ENCODE assay signal across 8 cellular contexts in the genomic region with DNA sequence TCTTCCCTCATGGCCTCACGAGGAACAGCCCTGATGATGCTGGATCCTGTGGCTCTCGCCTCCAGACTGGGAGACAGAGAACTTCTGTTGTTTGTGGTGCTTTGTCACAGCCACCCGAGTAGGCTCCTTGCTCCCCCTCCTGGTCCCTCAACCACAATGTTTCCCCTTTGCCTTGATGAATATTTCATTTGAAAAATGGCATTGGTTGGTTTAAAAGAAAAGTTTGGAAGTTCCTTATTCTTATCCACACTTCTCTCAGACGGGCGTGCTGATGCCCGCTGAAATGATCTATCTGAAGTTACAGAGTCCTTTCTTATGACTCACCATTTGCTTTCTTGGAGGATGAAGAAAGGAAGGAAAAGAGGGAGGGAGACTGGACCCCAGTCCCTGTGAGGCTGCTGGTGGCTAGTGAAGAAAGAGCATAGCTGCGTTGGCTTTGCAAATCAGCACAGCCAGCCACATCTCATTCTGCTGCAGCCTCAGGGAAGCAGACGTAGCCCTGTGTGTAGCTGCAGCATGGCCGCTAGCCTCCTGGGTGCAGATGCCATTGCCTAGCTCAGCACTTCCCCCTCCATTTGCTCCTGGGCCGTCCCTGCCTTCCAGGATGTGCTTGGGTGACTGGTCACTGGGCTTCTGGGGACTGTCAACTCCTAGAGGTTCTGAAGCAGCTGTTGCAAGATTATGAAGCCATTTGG.
DNase-seq lines count a peak whose midpoint lies in the region; ATAC-seq and TF ChIP-seq lines count a peak whose summit lies in the region.

No MANE protein-coding gene starts in this region.

- no peak for TF ChIP-seq CTCF in Calu3 (IDR thresholded peaks at IDR 0.05; ENCODE audit: unreplicated experiment)
- TF ChIP-seq CTCF in WTC11 (IDR thresholded peaks at IDR 0.05), result no peak
- TF ChIP-seq CTCF in colonic mucosa (IDR thresholded peaks at IDR 0.05), result peak; percentile 44
- TF ChIP-seq CTCF in lung (IDR thresholded peaks at IDR 0.05; ENCODE audit: control extremely low read depth, extremely low read depth), result peak; percentile 30

- H3K9me3 ChIP-seq in colonic mucosa, result no peaks in the 10 kb centered on the region
- H3K9me3 ChIP-seq in lung (ENCODE audit: control insufficient read depth in 2 of 2, insufficient read depth in 1 of 2, low read length in 1 of 2), result no peaks in the 10 kb centered on the region

- H3K36me3 Mint-ChIP-seq in Calu3 (ENCODE audit: insufficient read depth, unreplicated experiment), result no peaks in the 10 kb centered on the region
- no peaks in the 10 kb centered on the region for H3K36me3 Mint-ChIP-seq in WTC11

- H3K27me3 Mint-ChIP-seq in Calu3 (ENCODE audit: unreplicated experiment), result peaks cover 44% of the 10 kb centered on the region
- no peaks in the 10 kb centered on the region; the same call in 1 of the 2 replicates for H3K27me3 Mint-ChIP-seq in WTC11 (ENCODE audit: low read depth)

- TF ChIP-seq EP300 in Ishikawa (IDR thresholded peaks at IDR 0.05; ENCODE audit: borderline replicate concordance), result no peak

- POLR2A ChIA-PET in WTC11 (lab: Charles Lee), result no interaction called here

- WGBS in lung, 2 donors, result 25 to 39% methylated on average over 10 of the region's 10 CpGs

- H3K36me3 ChIP-seq in colonic mucosa, result no peaks in the 10 kb centered on the region
- no peaks in the 10 kb centered on the region for H3K36me3 ChIP-seq in lung (ENCODE audit: control insufficient read depth in 2 of 2, insufficient read depth in 2 of 2, low read length in 2 of 2)

- no peak overlapping the region for H3K4me3 ChIP-seq in colonic mucosa
- H3K4me3 ChIP-seq in lung, result no peak overlapping the region

- no peaks in the 10 kb centered on the region for H3K9me3 Mint-ChIP-seq in Calu3 (ENCODE audit: low read depth, unreplicated experiment)
- H3K9me3 Mint-ChIP-seq in WTC11, result peaks cover 5% of the 10 kb centered on the region

- ATAC-seq in WTC11 (peak; percentile 95), lung (ENCODE audit: insufficient read depth, low FRiP score) (peak; percentile 42), HG03342 (IDR thresholded peaks at IDR 0.05; ENCODE audit: unreplicated experiment) (no peak)

- H3K9ac ChIP-seq in colonic mucosa (ENCODE audit: low read depth in 2 of 2, low read length in 2 of 2), result no peak overlapping the region

- CTCF ChIA-PET in Calu3 (lab: Charles Lee) (no interaction called here), WTC11 (lab: Charles Lee) (interaction anchor here (0.9 to 1.4 kb wide), 10 partner anchors 8 to 334 kb away, joined by 3 to 6 read pairs (median 4); no protein-coding TSS in a partner anchor)

- DNase-seq in Calu3 (peak; percentile 7), WTC11 (ENCODE audit: low spot score) (peak; percentile 39), colonic mucosa (no peak), lung (ENCODE audit: low spot score) (no peak), DMS79 treated with DMSO at 0.1 percent for 48 hours (lab: John Stamatoyannopoulos, UW) (no peak)
- peak; percentile 14 to 61 (median 28) for DNase-seq in stimulated activated naive CD4-positive, alpha-beta T cell (lab: John Stamatoyannopoulos, UW)

- peak; percentile 44; the same call in 1 of the 2 replicates for TF ChIP-seq RAD21 in Ishikawa (IDR thresholded peaks at IDR 0.05; ENCODE audit: low read depth)

- intact Hi-C loops in Calu3 (cut with micrococcal nuclease; ENCODE audit: unreplicated experiment) (no loop called here), colonic mucosa (cut with DNase I) (no loop called here)

- H3K27me3 ChIP-seq in colonic mucosa (no peaks in the 10 kb centered on the region), lung (ENCODE audit: control insufficient read depth, insufficient read depth) (no peaks in the 10 kb centered on the region)

- H3K4me1 ChIP-seq in colonic mucosa (no peaks in the 10 kb centered on the region), lung (ENCODE audit: control insufficient read depth in 2 of 2, insufficient read depth in 2 of 2, low read length in 2 of 2) (no peaks in the 10 kb centered on the region)

- H3K4me3 Mint-ChIP-seq in Calu3 (ENCODE audit: low read depth, unreplicated experiment) (no peak overlapping the region), WTC11 (no peak overlapping the region)

- H3K27ac Mint-ChIP-seq in Calu3 (ENCODE audit: unreplicated experiment), result no peak overlapping the region
- H3K27ac Mint-ChIP-seq in WTC11, result no peak overlapping the region

- no peaks in the 10 kb centered on the region for H3K4me1 Mint-ChIP-seq in Calu3 (ENCODE audit: low read depth, unreplicated experiment)
- H3K4me1 Mint-ChIP-seq in WTC11, result peaks cover 3% of the 10 kb centered on the region; the same call in 1 of the 2 replicates

- H3K27ac ChIP-seq in colonic mucosa (peak overlapping the region; percentile 32), lung (ENCODE audit: low read depth in 1 of 2, low read length in 1 of 2) (peak overlapping the region in 1 of 2 donors; percentile 22)

- BruUV-seq in Calu3 (replicated peaks; lab: Mats Ljungman, UMichigan), result no TSS peak

TF ChIP-seq in Ishikawa, 13 proteins besides CTCF, POLR2A, EP300 and RAD21 (continues in another document):
- TF ChIP-seq, protein P1, sequence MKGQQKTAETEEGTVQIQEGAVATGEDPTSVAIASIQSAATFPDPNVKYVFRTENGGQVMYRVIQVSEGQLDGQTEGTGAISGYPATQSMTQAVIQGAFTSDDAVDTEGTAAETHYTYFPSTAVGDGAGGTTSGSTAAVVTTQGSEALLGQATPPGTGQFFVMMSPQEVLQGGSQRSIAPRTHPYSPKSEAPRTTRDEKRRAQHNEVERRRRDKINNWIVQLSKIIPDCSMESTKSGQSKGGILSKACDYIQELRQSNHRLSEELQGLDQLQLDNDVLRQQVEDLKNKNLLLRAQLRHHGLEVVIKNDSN (IDR thresholded peaks at IDR 0.05), result no peak
- TF ChIP-seq, protein P2, sequence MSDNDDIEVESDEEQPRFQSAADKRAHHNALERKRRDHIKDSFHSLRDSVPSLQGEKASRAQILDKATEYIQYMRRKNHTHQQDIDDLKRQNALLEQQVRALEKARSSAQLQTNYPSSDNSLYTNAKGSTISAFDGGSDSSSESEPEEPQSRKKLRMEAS (IDR thresholded peaks at IDR 0.05), result no peak
- TF ChIP-seq FOXM1 (IDR thresholded peaks at IDR 0.05; ENCODE audit: borderline replicate concordance, low read depth) (no peak), CEBPB (IDR thresholded peaks at IDR 0.05) (no peak), CREB1 (IDR thresholded peaks at IDR 0.05; ENCODE audit: low read depth) (no peak)

TF ChIP-seq in WTC11, 78 proteins besides CTCF, POLR2A, EP300 and RAD21 (continues in another document):
- TF ChIP-seq ZNF121 (CRISPR knock-in tag; IDR thresholded peaks at IDR 0.05) (no peak), JAZF1 (CRISPR knock-in tag; IDR thresholded peaks at IDR 0.05) (no peak), GRHL2 (CRISPR knock-in tag; IDR thresholded peaks at IDR 0.05; ENCODE audit: insufficient replicate concordance, severe bottlenecking) (no peak), MXD4 (CRISPR knock-in tag; IDR thresholded peaks at IDR 0.05; ENCODE audit: borderline replicate concordance) (no peak), MYBL2 (CRISPR knock-in tag; IDR thresholded peaks at IDR 0.05) (no peak), ZNF423 (CRISPR knock-in tag; IDR thresholded peaks at IDR 0.05) (no peak)
- TF ChIP-seq, protein P1 (CRISPR knock-in tag; IDR thresholded peaks at IDR 0.05), result no peak
- TF ChIP-seq, protein P3, sequence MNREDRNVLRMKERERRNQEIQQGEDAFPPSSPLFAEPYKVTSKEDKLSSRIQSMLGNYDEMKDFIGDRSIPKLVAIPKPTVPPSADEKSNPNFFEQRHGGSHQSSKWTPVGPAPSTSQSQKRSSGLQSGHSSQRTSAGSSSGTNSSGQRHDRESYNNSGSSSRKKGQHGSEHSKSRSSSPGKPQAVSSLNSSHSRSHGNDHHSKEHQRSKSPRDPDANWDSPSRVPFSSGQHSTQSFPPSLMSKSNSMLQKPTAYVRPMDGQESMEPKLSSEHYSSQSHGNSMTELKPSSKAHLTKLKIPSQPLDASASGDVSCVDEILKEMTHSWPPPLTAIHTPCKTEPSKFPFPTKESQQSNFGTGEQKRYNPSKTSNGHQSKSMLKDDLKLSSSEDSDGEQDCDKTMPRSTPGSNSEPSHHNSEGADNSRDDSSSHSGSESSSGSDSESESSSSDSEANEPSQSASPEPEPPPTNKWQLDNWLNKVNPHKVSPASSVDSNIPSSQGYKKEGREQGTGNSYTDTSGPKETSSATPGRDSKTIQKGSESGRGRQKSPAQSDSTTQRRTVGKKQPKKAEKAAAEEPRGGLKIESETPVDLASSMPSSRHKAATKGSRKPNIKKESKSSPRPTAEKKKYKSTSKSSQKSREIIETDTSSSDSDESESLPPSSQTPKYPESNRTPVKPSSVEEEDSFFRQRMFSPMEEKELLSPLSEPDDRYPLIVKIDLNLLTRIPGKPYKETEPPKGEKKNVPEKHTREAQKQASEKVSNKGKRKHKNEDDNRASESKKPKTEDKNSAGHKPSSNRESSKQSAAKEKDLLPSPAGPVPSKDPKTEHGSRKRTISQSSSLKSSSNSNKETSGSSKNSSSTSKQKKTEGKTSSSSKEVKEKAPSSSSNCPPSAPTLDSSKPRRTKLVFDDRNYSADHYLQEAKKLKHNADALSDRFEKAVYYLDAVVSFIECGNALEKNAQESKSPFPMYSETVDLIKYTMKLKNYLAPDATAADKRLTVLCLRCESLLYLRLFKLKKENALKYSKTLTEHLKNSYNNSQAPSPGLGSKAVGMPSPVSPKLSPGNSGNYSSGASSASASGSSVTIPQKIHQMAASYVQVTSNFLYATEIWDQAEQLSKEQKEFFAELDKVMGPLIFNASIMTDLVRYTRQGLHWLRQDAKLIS (CRISPR knock-in tag; IDR thresholded peaks at IDR 0.05; ENCODE audit: borderline replicate concordance), result no peak
- TF ChIP-seq, protein P4, sequence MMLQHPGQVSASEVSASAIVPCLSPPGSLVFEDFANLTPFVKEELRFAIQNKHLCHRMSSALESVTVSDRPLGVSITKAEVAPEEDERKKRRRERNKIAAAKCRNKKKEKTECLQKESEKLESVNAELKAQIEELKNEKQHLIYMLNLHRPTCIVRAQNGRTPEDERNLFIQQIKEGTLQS (CRISPR knock-in tag; conservative IDR thresholded peaks at IDR 0.05), result no peak

Comparison
In these comparisons a context has a peak if more than half of its experiments do, and no peak if none do; other contexts are left out.
1. DNase-seq: peak in Calu3 (single experiment), WTC11 (single experiment) and stimulated activated naive CD4-positive, alpha-beta T cell (6 of 6); none in colonic mucosa (single experiment), lung (single experiment) and DMS79 treated with DMSO at 0.1 percent for 48 hours (single experiment).
2. CTCF ChIP-seq: peak in colonic mucosa (single experiment) and lung (single experiment); none in Calu3 (single experiment) and WTC11 (single experiment).